Comparison of ENCODE assay signal across 15 cellular contexts in the genomic region with DNA sequence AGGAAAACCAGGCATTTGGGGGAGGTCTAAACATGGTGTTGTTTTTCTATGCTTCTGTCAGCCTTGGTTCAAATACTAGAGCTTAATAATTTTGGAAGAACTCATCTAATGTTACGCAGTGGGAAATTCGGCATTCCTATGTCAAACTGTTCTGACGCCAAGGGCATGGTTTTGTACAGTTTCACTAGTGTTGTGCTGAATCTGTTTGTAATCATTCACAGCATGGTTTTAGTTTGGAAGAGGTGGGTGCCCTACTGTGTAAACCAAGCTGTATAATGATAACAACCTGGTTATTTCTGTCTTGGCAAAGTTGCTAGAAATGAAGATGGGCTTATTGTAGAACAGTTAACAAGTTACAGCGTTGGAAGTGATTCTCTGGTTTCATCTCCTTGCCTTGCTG. TPM values are rescaled to one million over a fixed set of nuclear protein-coding genes. Genes with fewer than 3 reads are reported as not detected.
DNase-seq lines count a peak whose midpoint lies in the region; ATAC-seq and TF ChIP-seq lines count a peak whose summit lies in the region.
"Had no signal": no experiment of that assay in that cellular context is flagged by ENCODE, and none has a peak within 500 bp of the region (broad histone marks: within the 10 kb centered on the region; RNA-seq: fewer than 3 reads in every experiment).

No MANE protein-coding gene starts in this region.

- H3K4me3 ChIP-seq in esophagus muscularis mucosa (peak overlapping the region; percentile 1 to 86 (median 48)), psoas muscle (peak overlapping the region; percentile 99)

- no peaks in the 10 kb centered on the region for H3K9me3 Mint-ChIP-seq in T-helper 1 cell treated with Interleukin-12 subunit alpha and Interleukin-12 subunit beta and Interleukin-4 antibody, amounts not matched to agents 30 μg/mL and 1 μg/mL, for 36 hours
- H3K9me3 Mint-ChIP-seq in activated CD8-positive, alpha-beta T cell treated with anti-CD3 and anti-CD28 coated beads for 36 hours = no peaks in the 10 kb centered on the region

- no peak for TF ChIP-seq CTCF in activated CD8-positive, alpha-beta T cell treated with anti-CD3 and anti-CD28 coated beads for 36 hours (IDR thresholded peaks at IDR 0.05)
- TF ChIP-seq CTCF in esophagus muscularis mucosa (IDR thresholded peaks at IDR 0.05) (no peak), psoas muscle (IDR thresholded peaks at IDR 0.05) (no peak)

- H3K9me3 ChIP-seq in esophagus muscularis mucosa (no peaks in the 10 kb centered on the region), psoas muscle (no peaks in the 10 kb centered on the region)

- peak overlapping the region; percentile 39 for H3K27ac Mint-ChIP-seq in T-helper 1 cell treated with Interleukin-12 subunit alpha and Interleukin-12 subunit beta and Interleukin-4 antibody, amounts not matched to agents 30 μg/mL and 1 μg/mL, for 36 hours
- peak overlapping the region; percentile 80 for H3K27ac Mint-ChIP-seq in activated CD8-positive, alpha-beta T cell treated with anti-CD3 and anti-CD28 coated beads for 36 hours

- CTCF ChIA-PET in activated CD8-positive, alpha-beta T cell treated with anti-CD3 and anti-CD28 coated beads for 36 hours (lab: Charles Lee) = no interaction called here

- no peaks in the 10 kb centered on the region for H3K27me3 ChIP-seq in esophagus muscularis mucosa
- no peaks in the 10 kb centered on the region for H3K27me3 ChIP-seq in psoas muscle (ENCODE audit: insufficient read depth in 3 of 3, low read length in 2 of 3)

- no peak for DNase-seq in T-helper 1 cell
- DNase-seq in activated CD8-positive, alpha-beta T cell treated with anti-CD3 and anti-CD28 coated beads for 36 hours = no peak
- no peak for DNase-seq in esophagus muscularis mucosa (ENCODE audit: extremely low spot score)
- DNase-seq in psoas muscle = no peak
- DNase-seq in iPS-NIHi7 (ENCODE audit: extremely low spot score) = no peak
- no peak for DNase-seq in EL
- DNase-seq: activated CD8-positive, alpha-beta memory T cell treated with anti-CD3 and anti-CD28 coated beads for 24 hours; KBM-7; kidney glomerular epithelial cell; NCI-H2107; occipital lobe; stimulated activated naive CD4-positive, alpha-beta T cell treated with Interleukin-2 at 50 U/mL for 16 hours had no signal

- H3K27me3 Mint-ChIP-seq in T-helper 1 cell treated with Interleukin-12 subunit alpha and Interleukin-12 subunit beta and Interleukin-4 antibody, amounts not matched to agents 30 μg/mL and 1 μg/mL, for 36 hours (ENCODE audit: low read depth) = no peaks in the 10 kb centered on the region
- H3K27me3 Mint-ChIP-seq in activated CD8-positive, alpha-beta T cell treated with anti-CD3 and anti-CD28 coated beads for 36 hours = no peaks in the 10 kb centered on the region

- no peak for TF ChIP-seq EP300 in esophagus muscularis mucosa (IDR thresholded peaks at IDR 0.05)

- H3K4me3 Mint-ChIP-seq in T-helper 1 cell treated with Interleukin-12 subunit alpha and Interleukin-12 subunit beta and Interleukin-4 antibody, amounts not matched to agents 30 μg/mL and 1 μg/mL, for 36 hours = peak overlapping the region; percentile 70
- peak overlapping the region; percentile 92 for H3K4me3 Mint-ChIP-seq in activated CD8-positive, alpha-beta T cell treated with anti-CD3 and anti-CD28 coated beads for 36 hours

- peaks cover 60% of the 10 kb centered on the region for H3K36me3 Mint-ChIP-seq in T-helper 1 cell treated with Interleukin-12 subunit alpha and Interleukin-12 subunit beta and Interleukin-4 antibody, amounts not matched to agents 30 μg/mL and 1 μg/mL, for 36 hours (ENCODE audit: low read depth)
- peaks cover 81% of the 10 kb centered on the region for H3K36me3 Mint-ChIP-seq in activated CD8-positive, alpha-beta T cell treated with anti-CD3 and anti-CD28 coated beads for 36 hours (ENCODE audit: low read depth)

- H3K4me1 Mint-ChIP-seq in T-helper 1 cell treated with Interleukin-12 subunit alpha and Interleukin-12 subunit beta and Interleukin-4 antibody, amounts not matched to agents 30 μg/mL and 1 μg/mL, for 36 hours (ENCODE audit: low read depth) = peaks cover 30% of the 10 kb centered on the region
- H3K4me1 Mint-ChIP-seq in activated CD8-positive, alpha-beta T cell treated with anti-CD3 and anti-CD28 coated beads for 36 hours (ENCODE audit: low read depth) = peaks cover 35% of the 10 kb centered on the region

- H3K27ac ChIP-seq in esophagus muscularis mucosa (replicated peaks in 1 of 4) = peak overlapping the region; percentile 13 to 100 (median 71)
- H3K27ac ChIP-seq in psoas muscle = peak overlapping the region; percentile 19
- H3K27ac ChIP-seq: 22Rv1 had no signal

- H3K36me3 ChIP-seq in esophagus muscularis mucosa (peaks cover 33 to 64% (median 37%) of the 10 kb centered on the region in 4 donors), psoas muscle (ENCODE audit: insufficient read depth in 1 of 2, low read depth in 1 of 2) (peaks cover 0 to 70% of the 10 kb centered on the region in 2 donors)

- H3K4me1 ChIP-seq in esophagus muscularis mucosa (peaks cover 40 to 61% (median 45%) of the 10 kb centered on the region in 4 donors), psoas muscle (peaks cover 37% of the 10 kb centered on the region)

- TF ChIP-seq POLR2A in esophagus muscularis mucosa (IDR thresholded peaks at IDR 0.05; ENCODE audit: low read depth) = no peak

- POLR2A ChIA-PET in activated CD8-positive, alpha-beta T cell treated with anti-CD3 and anti-CD28 coated beads for 36 hours (lab: Charles Lee) = interaction anchor here (0.8 to 3.5 kb wide), 2 partner anchors 9 to 11 kb away, joined by 6 to 16 read pairs; no protein-coding TSS in a partner anchor

- WGBS in esophagus muscularis mucosa = 51% methylated on average over 4 of the region's 4 CpGs
- 12 to 35% (median 32%) methylated on average over 4 of the region's 4 CpGs for WGBS in psoas muscle, 3 donors

- intact Hi-C loops in activated CD8-positive, alpha-beta T cell treated with anti-CD3 and anti-CD28 coated beads for 36 hours (cut with micrococcal nuclease) = loop anchor here (10.0 kb wide), 2 partner anchors 64 to 106 kb away; a partner anchor contains a TSS
- intact Hi-C loops in esophagus muscularis mucosa (cut with DNase I) (loop anchor here (10.0 kb wide), 2 partner anchors 106 to 254 kb away; a partner anchor contains a TSS), psoas muscle (cut with DNase I) (loop anchor here (5.0 to 10.0 kb wide), 2 partner anchors 103 to 106 kb away; a partner anchor contains a TSS)

- ATAC-seq in activated CD8-positive, alpha-beta T cell treated with anti-CD3 and anti-CD28 coated beads for 36 hours = no peak
- ATAC-seq in psoas muscle (no peak), HG02610 (IDR thresholded peaks at IDR 0.05; ENCODE audit: unreplicated experiment) (no peak)

RNA-seq across cellular contexts. Expression of a gene that starts 5.2 kb away (rescaled TPM):
- total RNA-seq in activated CD8-positive, alpha-beta T cell treated with anti-CD3 and anti-CD28 coated beads for 36 hours = 100 to 1,000 TPM; 172 to 181 TPM
- total RNA-seq in esophagus muscularis mucosa = 100 to 1,000 TPM; 169 to 282 (median 253) TPM
- 100 to 1,000 TPM; 153 to 408 (median 295) TPM for total RNA-seq in psoas muscle
- 100 to 1,000 TPM in 2 of 3 donors, 10 to 100 TPM in 1; 83.1 to 256 (median 102) TPM for polyA plus RNA-seq in psoas muscle
